Comparison of ENCODE assay signal across 18 cellular contexts in the genomic region with DNA sequence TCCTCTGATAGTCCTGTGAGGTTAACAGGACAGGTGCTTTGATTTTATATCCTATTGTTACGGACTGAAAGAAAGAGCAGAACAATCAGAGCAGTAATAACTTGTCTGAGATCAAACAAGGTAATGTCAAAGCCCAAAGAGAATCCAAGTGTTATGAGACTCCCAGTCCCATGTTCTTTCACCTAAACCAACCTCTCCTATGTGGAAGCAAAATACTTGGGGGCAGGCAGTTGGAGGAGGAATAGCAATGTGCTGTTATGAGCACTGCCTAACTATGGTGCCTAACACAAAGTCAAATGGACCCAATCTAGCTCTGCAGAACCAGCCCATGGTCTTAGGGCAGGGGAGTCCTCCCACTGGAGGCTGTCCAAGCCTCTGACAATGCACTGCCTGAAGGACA. TPM values are rescaled to one million over a fixed set of nuclear protein-coding genes. Genes with fewer than 3 reads are reported as not detected.
DNase-seq lines count a peak whose midpoint lies in the region; ATAC-seq and TF ChIP-seq lines count a peak whose summit lies in the region.
"Had no signal": no experiment of that assay in that cellular context is flagged by ENCODE, and none has a peak within 500 bp of the region (broad histone marks: within the 10 kb centered on the region; RNA-seq: fewer than 3 reads in every experiment).

No MANE protein-coding gene starts in this region.

- H3K27me3 ChIP-seq in BLaER1 (no peaks in the 10 kb centered on the region), PC-3 (ENCODE audit: low read length) (no peaks in the 10 kb centered on the region)
- no peaks in the 10 kb centered on the region for H3K27me3 ChIP-seq in CD4-positive, CD25-positive, alpha-beta regulatory T cell (ENCODE audit: control insufficient read depth, insufficient read depth, low read length)
- H3K27me3 ChIP-seq: sigmoid colon had no signal

- H3K4me1 Mint-ChIP-seq in CD4-positive, CD25-positive, alpha-beta regulatory T cell = peaks cover 13 to 37% (median 23%) of the 10 kb centered on the region in 4 donors
- peaks cover 42 to 82% (median 55%) of the 10 kb centered on the region in 3 donors for H3K4me1 Mint-ChIP-seq in naive B cell
- H3K4me1 Mint-ChIP-seq in endothelial cell (ENCODE audit: unreplicated experiment) = no peaks in the 10 kb centered on the region

- H3K27ac Mint-ChIP-seq in CD4-positive, CD25-positive, alpha-beta regulatory T cell = peak overlapping the region in 2 of 3 donors; percentile 55 to 67
- H3K27ac Mint-ChIP-seq in naive B cell = peak overlapping the region; percentile 53 to 90 (median 84)
- no peak overlapping the region for H3K27ac Mint-ChIP-seq in endothelial cell (ENCODE audit: unreplicated experiment)
- H3K27ac Mint-ChIP-seq: CD8-positive, alpha-beta T cell had no signal

- H3K9me3 Mint-ChIP-seq in CD4-positive, CD25-positive, alpha-beta regulatory T cell = no peaks in the 10 kb centered on the region
- H3K9me3 Mint-ChIP-seq in naive B cell = peaks cover 0 to 6% (median 0%) of the 10 kb centered on the region in 7 donors
- no peaks in the 10 kb centered on the region for H3K9me3 Mint-ChIP-seq in endothelial cell (ENCODE audit: unreplicated experiment)
- H3K9me3 Mint-ChIP-seq: activated T-cell treated with anti-CD3 and anti-CD28 coated beads, Interleukin-2, amount 50 U/mL, for 4 hours; CD8-positive, alpha-beta T cell had no signal

- no peak overlapping the region for H2AFZ ChIP-seq in PC-3 (ENCODE audit: low read length)

- POLR2A ChIA-PET in PC-3 (lab: Charles Lee; ENCODE audit: unreplicated experiment) = no interaction called here

- no peaks in the 10 kb centered on the region; the same call in 1 of the 2 replicates for H3K79me2 ChIP-seq in PC-3 (ENCODE audit: low read length)

- H3K4me3 ChIP-seq in BLaER1 = no peak overlapping the region
- H3K4me3 ChIP-seq in CD4-positive, CD25-positive, alpha-beta regulatory T cell (ENCODE audit: low read depth, low read length) = no peak overlapping the region
- no peak overlapping the region for H3K4me3 ChIP-seq in PC-3 (ENCODE audit: low read length)
- H3K4me3 ChIP-seq: sigmoid colon had no signal

- ATAC-seq in CD4-positive, CD25-positive, alpha-beta regulatory T cell (ENCODE audit: low read depth in 2 of 2) = no peak
- 0 out of 2 replicates have a peak, but pooled peaks have one; percentile 29 for ATAC-seq in PC-3
- no peak for ATAC-seq in naive B cell (ENCODE audit: low read depth in 2 of 2)
- no peak for ATAC-seq in GM19397 (IDR thresholded peaks at IDR 0.05; ENCODE audit: unreplicated experiment)
- ATAC-seq in GM21390 (IDR thresholded peaks at IDR 0.05; ENCODE audit: unreplicated experiment) = no peak
- ATAC-seq: activated T-cell treated with anti-CD3 and anti-CD28 coated beads, Interleukin-2, amount 50 U/mL, for 4 hours; CD8-positive, alpha-beta T cell; SK-N-SH treated with all-trans-retinoic acid at 6 μM for 48 hours had no signal

- peaks cover 42% of the 10 kb centered on the region for H3K36me3 Mint-ChIP-seq in CD4-positive, CD25-positive, alpha-beta regulatory T cell
- H3K36me3 Mint-ChIP-seq in naive B cell (peaks cover 22 to 48% of the 10 kb centered on the region in 2 donors), endothelial cell (ENCODE audit: low read depth, unreplicated experiment) (peaks cover 26% of the 10 kb centered on the region)

- no peak for DNase-seq in CD4-positive, CD25-positive, alpha-beta regulatory T cell
- DNase-seq in PC-3 (no peak), naive B cell (no peak), endothelial cell (ENCODE audit: low spot score) (no peak)
- DNase-seq: activated T-cell treated with anti-CD3 and anti-CD28 coated beads, Interleukin-2, amount 50 U/mL, for 4 hours; amygdala; CD8-positive, alpha-beta T cell; EL; NCI-H1694; sigmoid colon; stimulated activated CD4-positive, alpha-beta T cell treated with anti-CD3 and anti-CD28 coated beads, Interleukin-4, amount 100 ng/mL, for 4 hours; stimulated activated naive CD4-positive, alpha-beta T cell treated with Interleukin-2 at 50 U/mL for 16 hours; T-helper 9 cell had no signal

- H3K9ac ChIP-seq in BLaER1 (no peak overlapping the region), PC-3 (ENCODE audit: low read length) (no peak overlapping the region)

- intact Hi-C loops in PC-3 (cut with micrococcal nuclease) = no loop called here

- H3K9me3 ChIP-seq in BLaER1 (no peaks in the 10 kb centered on the region), PC-3 (ENCODE audit: low read length) (no peaks in the 10 kb centered on the region)
- no peaks in the 10 kb centered on the region for H3K9me3 ChIP-seq in CD4-positive, CD25-positive, alpha-beta regulatory T cell (ENCODE audit: control insufficient read depth in 2 of 2, low read length in 2 of 2)
- H3K9me3 ChIP-seq: sigmoid colon had no signal

- H3K27ac ChIP-seq in BLaER1 = 0 out of 2 replicates have a peak overlapping the region, but pooled peaks have one; percentile 7
- no peak overlapping the region for H3K27ac ChIP-seq in CD4-positive, CD25-positive, alpha-beta regulatory T cell (ENCODE audit: insufficient read depth, low read length, poor library complexity, severe bottlenecking)
- H3K27ac ChIP-seq in PC-3 (ENCODE audit: low read length) = no peak overlapping the region
- H3K27ac ChIP-seq: HL-60, sigmoid colon had no signal

- H3K27me3 Mint-ChIP-seq in CD4-positive, CD25-positive, alpha-beta regulatory T cell = no peaks in the 10 kb centered on the region
- H3K27me3 Mint-ChIP-seq in naive B cell = no peaks in the 10 kb centered on the region
- peaks cover 2% of the 10 kb centered on the region for H3K27me3 Mint-ChIP-seq in endothelial cell (ENCODE audit: unreplicated experiment)

- no peaks in the 10 kb centered on the region for H3F3A ChIP-seq in PC-3 (ENCODE audit: low read length, unreplicated experiment)

- peaks cover 46% of the 10 kb centered on the region for H3K4me1 ChIP-seq in BLaER1
- H3K4me1 ChIP-seq in CD4-positive, CD25-positive, alpha-beta regulatory T cell (ENCODE audit: control insufficient read depth, insufficient read depth, low read length, poor library complexity, severe bottlenecking) = no peaks in the 10 kb centered on the region
- no peaks in the 10 kb centered on the region for H3K4me1 ChIP-seq in PC-3 (ENCODE audit: insufficient read depth, low read length)
- H3K4me1 ChIP-seq: sigmoid colon had no signal

- BruUV-seq in PC-3 (replicated peaks; lab: Mats Ljungman, UMichigan) = no TSS peak

- H3K9me2 ChIP-seq in PC-3 (replicated peaks; ENCODE audit: low read length) = no peaks in the 10 kb centered on the region

- no peaks in the 10 kb centered on the region for H4K20me1 ChIP-seq in BLaER1
- H4K20me1 ChIP-seq in PC-3 (ENCODE audit: low read length) = no peaks in the 10 kb centered on the region

- H3K4me2 ChIP-seq in BLaER1 (peak overlapping the region; percentile 21), PC-3 (ENCODE audit: low read length) (no peak overlapping the region)

- H3K36me3 ChIP-seq in BLaER1 = peaks cover 79% of the 10 kb centered on the region
- H3K36me3 ChIP-seq in CD4-positive, CD25-positive, alpha-beta regulatory T cell (ENCODE audit: control insufficient read depth, insufficient read depth, low read length) = peaks cover 87% of the 10 kb centered on the region
- H3K36me3 ChIP-seq in PC-3 (ENCODE audit: low read depth, low read length) = peaks cover 76% of the 10 kb centered on the region

- H3K4me3 Mint-ChIP-seq in CD4-positive, CD25-positive, alpha-beta regulatory T cell = no peak overlapping the region
- H3K4me3 Mint-ChIP-seq in naive B cell = peak overlapping the region in 5 of 8 donors; percentile 9 to 87 (median 70)
- H3K4me3 Mint-ChIP-seq in endothelial cell (ENCODE audit: unreplicated experiment) = no peak overlapping the region
- H3K4me3 Mint-ChIP-seq: activated T-cell treated with anti-CD3 and anti-CD28 coated beads, Interleukin-2, amount 50 U/mL, for 4 hours; CD8-positive, alpha-beta T cell had no signal

- TF ChIP-seq CTCF in PC-3 (conservative IDR thresholded peaks at IDR 0.05; ENCODE audit: low read depth, low read length) = no peak
- TF ChIP-seq CTCF in endothelial cell (IDR thresholded peaks at IDR 0.05; ENCODE audit: unreplicated experiment) = no peak

- CTCF ChIA-PET in PC-3 (lab: Charles Lee) = no interaction called here

RNA-seq across cellular contexts. Expression of a gene that starts 28.1 kb away (rescaled TPM):
- total RNA-seq in CD4-positive, CD25-positive, alpha-beta regulatory T cell = 29.6 TPM
- 10 to 100 TPM; 14.7 to 21.9 (median 19.9) TPM for polyA plus RNA-seq in CD4-positive, CD25-positive, alpha-beta regulatory T cell
- total RNA-seq in PC-3 (2014; rRNA removed) = 62.2 and 62.9 TPM in 2 replicates
- polyA plus RNA-seq in naive B cell (ENCODE audit: low read depth in 6 of 6) = 10 to 100 TPM; 38.5 to 88.1 (median 55.0) TPM
- total RNA-seq in endothelial cell (ENCODE audit: unreplicated experiment) = 27.4 TPM

Comparison
In these comparisons a context has a peak if more than half of its experiments do, and no peak if none do; other contexts are left out.
1. H3K4me3 Mint-ChIP-seq: peak in naive B cell (5 of 8); none in CD4-positive, CD25-positive, alpha-beta regulatory T cell (0 of 4) and endothelial cell (single experiment).